ENCODE assay signal across 25 cellular contexts in the genomic region with DNA sequence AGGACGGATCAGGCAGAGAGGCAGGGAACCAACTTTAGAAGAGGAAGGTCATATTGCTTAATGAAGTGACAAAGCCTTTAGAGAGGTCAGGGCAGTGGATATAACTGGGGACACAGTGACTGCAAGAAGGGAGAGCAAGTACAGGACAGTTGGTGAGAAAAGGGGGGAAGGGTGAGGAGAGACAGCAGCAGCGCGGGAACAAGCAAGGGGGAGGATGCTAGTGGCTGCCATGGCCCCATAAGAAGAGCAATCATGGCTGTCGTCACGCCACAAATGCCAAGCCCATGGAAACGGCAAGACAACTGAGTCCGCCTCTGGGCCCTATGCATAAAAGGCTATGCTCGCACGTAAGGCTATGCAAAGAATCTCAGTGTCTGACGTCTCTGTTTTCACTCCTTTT.
"Had no signal": no experiment of that assay in that cellular context is flagged by ENCODE, and none has a peak within 500 bp of the region (broad histone marks: within the 10 kb centered on the region; RNA-seq: fewer than 3 reads in every experiment).

No MANE protein-coding gene starts in this region.

- H3K4me1 ChIP-seq: SJCRH30 had no signal

- H3K4me1 Mint-ChIP-seq: activated CD4-positive, alpha-beta T cell treated with anti-CD3 and anti-CD28 coated beads, Interleukin-2, amount 10 ng/mL, durations not matched to agents 24 days and 14 days; activated CD8-positive, alpha-beta memory T cell treated with anti-CD3 and anti-CD28 coated beads, Interleukin-2, amount 10 ng/mL, durations not matched to agents 7 days and 5 days had no signal

- H3K27me3 Mint-ChIP-seq: activated B cell treated with CpG ODN at 0.5 μM for 24 hours; activated CD4-positive, alpha-beta T cell treated with anti-CD3 and anti-CD28 coated beads, Interleukin-2, amount 10 ng/mL, durations not matched to agents 24 days and 14 days; activated CD8-positive, alpha-beta memory T cell treated with anti-CD3 and anti-CD28 coated beads, Interleukin-2, amount 10 ng/mL, durations not matched to agents 7 days and 5 days; activated naive CD8-positive, alpha-beta T cell; activated T-cell treated with anti-CD3 and anti-CD28 coated beads, Interleukin-2, amount 50 U/mL, for 24 hours had no signal

- H3K27ac Mint-ChIP-seq: activated B cell treated with CpG ODN at 0.5 μM for 24 hours; activated CD4-positive, alpha-beta T cell treated with anti-CD3 and anti-CD28 coated beads, Interleukin-2, amount 10 ng/mL, durations not matched to agents 24 days and 14 days; activated CD8-positive, alpha-beta memory T cell treated with anti-CD3 and anti-CD28 coated beads, Interleukin-2, amount 10 ng/mL, durations not matched to agents 7 days and 5 days; activated naive CD4-positive, alpha-beta T cell treated with anti-CD3 and anti-CD28 coated beads for 36 hours; activated naive CD8-positive, alpha-beta T cell; activated T-cell treated with anti-CD3 and anti-CD28 coated beads, Interleukin-2, amount 50 U/mL, for 24 hours; T-helper 1 cell treated with Interleukin-12 subunit alpha and Interleukin-12 subunit beta and Interleukin-4 antibody, amounts not matched to agents 30 μg/mL and 1 μg/mL, for 36 hours had no signal

- H3K27ac ChIP-seq: brain microvascular endothelial cell, cardiac muscle cell, Peyer's patch, RWPE1, SJCRH30 had no signal

- H3K4me3 Mint-ChIP-seq: activated B cell treated with CpG ODN at 0.5 μM for 24 hours; activated CD4-positive, alpha-beta T cell treated with anti-CD3 and anti-CD28 coated beads, Interleukin-2, amount 10 ng/mL, durations not matched to agents 24 days and 14 days; activated CD8-positive, alpha-beta memory T cell treated with anti-CD3 and anti-CD28 coated beads, Interleukin-2, amount 10 ng/mL, durations not matched to agents 7 days and 5 days; activated naive CD4-positive, alpha-beta T cell treated with anti-CD3 and anti-CD28 coated beads for 36 hours; activated naive CD8-positive, alpha-beta T cell; activated T-cell treated with anti-CD3 and anti-CD28 coated beads, Interleukin-2, amount 50 U/mL, for 24 hours; T-helper 1 cell treated with Interleukin-12 subunit alpha and Interleukin-12 subunit beta and Interleukin-4 antibody, amounts not matched to agents 30 μg/mL and 1 μg/mL, for 36 hours had no signal

- ATAC-seq: activated CD8-positive, alpha-beta memory T cell treated with anti-CD3 and anti-CD28 coated beads, Interleukin-2, amount 10 ng/mL, durations not matched to agents 7 days and 5 days had no signal

- H3K27me3 ChIP-seq: brain microvascular endothelial cell, cardiac muscle cell, MG63, Peyer's patch, SJCRH30 had no signal

- DNase-seq: activated B cell treated with CpG ODN at 0.5 μM for 24 hours; activated CD4-positive, alpha-beta T cell treated with anti-CD3 and anti-CD28 coated beads for 1 hour; activated CD4-positive, alpha-beta T cell treated with anti-CD3 and anti-CD28 coated beads, Interleukin-2, amount 10 ng/mL, durations not matched to agents 24 days and 14 days; activated CD4-positive, alpha-beta T cell treated with anti-CD3 and anti-CD28 coated beads, Interleukin-2, amount 50 U/mL, for 48 hours; activated CD8-positive, alpha-beta memory T cell treated with anti-CD3 and anti-CD28 coated beads, Interleukin-2, amount 10 ng/mL, durations not matched to agents 7 days and 5 days; activated effector memory CD4-positive, alpha-beta T cell treated with anti-CD3 and anti-CD28 coated beads, Interleukin-2, amount 50 U/mL, for 16 hours; activated naive CD4-positive, alpha-beta T cell treated with anti-CD3 and anti-CD28 coated beads for 36 hours; activated T-cell treated with anti-CD3 and anti-CD28 coated beads, Interleukin-2, amount 50 U/mL, for 24 hours; brain microvascular endothelial cell; MG63; MV-4-11; NCI-H1105; NCI-H1436; NCI-H1694 treated with DMSO at 0.1 percent for 48 hours; NCI-H2081; NCI-H446; NCI-H524; Peyer's patch; Right ventricle myocardium superior; SJCRH30; T1000 had no signal

- H3K4me3 ChIP-seq: cardiac muscle cell, MG63, Peyer's patch, SJCRH30 had no signal
